ENCODE assay signal across 8 cellular contexts in genomic region chr1:145541246-145542135, GRCh38.
DNase-seq lines count a peak whose midpoint lies in the region; ATAC-seq, FAIRE-seq and TF ChIP-seq lines count a peak whose summit lies in the region.
"Not testable (repeated sequence)": the region's sequence is repeated elsewhere in the genome, so short reads cannot be mapped to it uniquely, and the experiment has no call there.

No MANE protein-coding gene starts in this region.

- TF ChIP-seq EP300 in K562 (IDR thresholded peaks at IDR 0.05; ENCODE audit: low read length) = not testable (repeated sequence)

- peak; percentile 69 for DNase-seq in ACHN
- peak; percentile 33 for DNase-seq in GM03348 (ENCODE audit: low spot score)
- peak; percentile 71 for DNase-seq in HT1080 (ENCODE audit: low read depth)
- DNase-seq in SJCRH30 = peak; percentile 43 to 56
- DNase-seq in K562 (ENCODE audit: extremely low read depth in 1 of 4, low spot score in 3 of 4) = not testable (repeated sequence)
- DNase-seq in fibroblast of gingiva (ENCODE audit: low read depth) = peak; percentile 55
- DNase-seq in kidney epithelial cell (ENCODE audit: low read depth) = peak; percentile 59
- DNase-seq in skeletal muscle cell (ENCODE audit: low read depth) = peak; percentile 70

- H3K36me3 ChIP-seq in SJCRH30; K562 (ENCODE audit: control insufficient read depth, insufficient read depth, low read length); kidney epithelial cell (ENCODE audit: control insufficient read depth, insufficient read depth, low read length): not testable (repeated sequence)

- H3K4me3 ChIP-seq in SJCRH30 = peak overlapping the region; percentile 12; the same call in 1 of the 2 replicates
- H3K4me3 ChIP-seq in K562; kidney epithelial cell (ENCODE audit: low read depth, low read length): not testable (repeated sequence)
- peak overlapping the region; percentile 15 for H3K4me3 ChIP-seq in skeletal muscle cell (ENCODE audit: low read depth, low read length)

- not testable (repeated sequence) for H3K9me3 ChIP-seq in SJCRH30 (replicated peaks); K562 (replicated peaks; ENCODE audit: control insufficient read depth, insufficient read depth, low read depth, low read length)

- POLR2A ChIA-PET in K562 (lab: Yijun Ruan, JAX) = not testable (repeated sequence)

- FAIRE-seq in K562 (lab: Jason Lieb, UNC) = not testable (repeated sequence)

- 3% methylated on average over 10 of the region's 16 CpGs for WGBS in K562 (ENCODE audit: insufficient coverage, low coverage, missing lambda C conversion rate)

- H3K27ac ChIP-seq in SJCRH30; K562 (ENCODE audit: extremely low read depth, low read depth, low read length): not testable (repeated sequence)

- TF ChIP-seq POLR2A in K562 (conservative IDR thresholded peaks at IDR 0.05) = not testable (repeated sequence)

- in situ Hi-C loops in ACHN (cut with HindIII; ENCODE audit: low pct_ligation_motif_present, low pct_unique_long_range_greater_than_20kb, low sequenced_read_pairs); K562 (cut with MboI): not testable (repeated sequence)

- H3K9me1 ChIP-seq in K562 (ENCODE audit: control insufficient read depth, insufficient read depth, low read length) = not testable (repeated sequence)

- CTCF ChIA-PET in K562 (lab: Yijun Ruan, JAX; ENCODE audit: low intra/inter-chr PET ratio) = not testable (repeated sequence)

- not testable (repeated sequence) for TF ChIP-seq RAD21 in K562 (CRISPR knock-in tag; conservative IDR thresholded peaks at IDR 0.05 in 1 of 2, IDR thresholded peaks at IDR 0.05 in 1 of 2)

- not testable (repeated sequence) for H2AFZ ChIP-seq in K562 (ENCODE audit: low read depth, low read length)

- H3K4me1 ChIP-seq in SJCRH30; K562 (replicated peaks in 1 of 2; ENCODE audit: control insufficient read depth in 2 of 2, insufficient read depth in 2 of 2, low read length in 2 of 2): not testable (repeated sequence)

- ATAC-seq in K562 = not testable (repeated sequence)

- not testable (repeated sequence) for TF ChIP-seq CTCF in K562 (IDR thresholded peaks at IDR 0.05 in 2 of 3, conservative IDR thresholded peaks at IDR 0.05 in 1 of 3; ENCODE audit: insufficient read depth in 2 of 3, low read depth in 1 of 3, low read length in 3 of 3); kidney epithelial cell (IDR thresholded peaks at IDR 0.05; ENCODE audit: insufficient read depth, low read length, poor library complexity, severe bottlenecking)

- not testable (repeated sequence) for H3K4me2 ChIP-seq in K562 (ENCODE audit: insufficient read depth, low read length)

- H4K20me1 ChIP-seq in K562 (replicated peaks; ENCODE audit: control insufficient read depth, insufficient read depth, low read length) = not testable (repeated sequence)

- BruUV-seq in K562 (replicated peaks; lab: Mats Ljungman, UMichigan) = not testable (repeated sequence)

- intact Hi-C loops in K562 (cut with micrococcal nuclease) = not testable (repeated sequence)

- H3K27me3 ChIP-seq in SJCRH30; K562 (ENCODE audit: control insufficient read depth in 2 of 2, insufficient read depth in 2 of 2, low read length in 2 of 2); kidney epithelial cell (ENCODE audit: control insufficient read depth, insufficient read depth, low read length): not testable (repeated sequence)

- H3K9ac ChIP-seq in K562 (ENCODE audit: insufficient read depth in 1 of 2, low read depth in 2 of 2, low read length in 2 of 2) = not testable (repeated sequence)

- H3K79me2 ChIP-seq in K562 (ENCODE audit: control insufficient read depth, insufficient read depth, low read length) = not testable (repeated sequence)

TF ChIP-seq in K562, 482 proteins besides CTCF, POLR2A, EP300 and RAD21:
- TF ChIP-seq MEIS2 (IDR thresholded peaks at IDR 0.05; ENCODE audit: partially characterized antibody) (peak; percentile 11), PBX2 (tag; conservative IDR thresholded peaks at IDR 0.05; ENCODE audit: low read depth) (peak; percentile 54)
- not testable (repeated sequence) for TF ChIP-seq PBX2 (CRISPR knock-in tag; IDR thresholded peaks at IDR 0.05; ENCODE audit: low read depth)
